8 cellular contexts compared by ENCODE assay signal in the genomic region with DNA sequence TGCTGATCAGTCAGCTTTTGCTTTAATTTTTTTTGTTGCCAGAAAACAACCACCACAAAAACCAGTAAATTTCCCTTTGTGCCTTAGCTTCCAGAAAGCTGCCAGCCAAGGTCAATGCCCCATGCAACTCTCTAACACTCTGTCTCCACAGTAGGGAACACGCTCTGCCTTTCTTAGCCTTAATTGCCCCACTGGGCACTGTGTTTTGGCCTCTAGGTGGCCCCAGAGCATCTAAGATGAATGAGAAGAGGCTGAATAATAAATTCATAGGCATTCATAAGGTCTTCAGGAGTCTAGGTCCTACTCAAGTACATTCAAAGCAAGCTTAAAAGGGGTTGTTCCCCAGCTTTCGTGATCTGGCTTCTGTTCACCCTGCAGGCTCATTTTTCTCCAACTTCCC. TPM values are rescaled to one million over a fixed set of nuclear protein-coding genes. Genes with fewer than 3 reads are reported as not detected.
DNase-seq lines count a peak whose midpoint lies in the region; ATAC-seq, FAIRE-seq and TF ChIP-seq lines count a peak whose summit lies in the region.

No MANE protein-coding gene starts in this region.

- H3K27ac Mint-ChIP-seq in natural killer cell: no peak overlapping the region

- no peaks in the 10 kb centered on the region for H3K79me2 ChIP-seq in endothelial cell of umbilical vein (ENCODE audit: control insufficient read depth, insufficient read depth, low read length)

- no peaks in the 10 kb centered on the region for H3K4me1 Mint-ChIP-seq in natural killer cell

- peaks cover 5 to 57% of the 10 kb centered on the region in 2 donors for H3K27me3 Mint-ChIP-seq in natural killer cell (ENCODE audit: low read depth in 2 of 2)

- no peaks in the 10 kb centered on the region for H3K9me3 ChIP-seq in endothelial cell of umbilical vein (replicated peaks; ENCODE audit: control insufficient read depth, insufficient read depth, low read length)

- H3K36me3 Mint-ChIP-seq in natural killer cell: no peaks in the 10 kb centered on the region

- dilution Hi-C loops in endothelial cell of umbilical vein (cut with MboI; ENCODE audit: extremely low pct_ligation_motif_present, low sequenced_read_pairs): no loop called here

- DNase-seq in AG10803 (ENCODE audit: low read depth) (peak; percentile 12), GM03348 (ENCODE audit: low spot score) (peak; percentile 40), NAMALWA (ENCODE audit: low spot score) (peak; percentile 42), endothelial cell of umbilical vein (ENCODE audit: low read depth, low spot score) (peak; percentile 0), T-helper 2 cell (no peak), natural killer cell (no peak)

- H3K27me3 ChIP-seq in endothelial cell of umbilical vein (ENCODE audit: control insufficient read depth in 2 of 2, insufficient read depth in 2 of 2, low read length in 2 of 2): no peaks in the 10 kb centered on the region

- no peak overlapping the region for H3K9ac ChIP-seq in endothelial cell of umbilical vein (replicated peaks; ENCODE audit: extremely low read depth, insufficient read depth, low read length)

- H3K9me1 ChIP-seq in endothelial cell of umbilical vein (replicated peaks; ENCODE audit: control insufficient read depth, extremely low read depth, insufficient read depth, low read length): no peaks in the 10 kb centered on the region

- H3K4me3 ChIP-seq in AG10803 (ENCODE audit: low read length) (no peak overlapping the region), endothelial cell of umbilical vein (replicated peaks in 1 of 3; ENCODE audit: insufficient read depth in 1 of 3, low read depth in 1 of 3, low read length in 3 of 3) (no peak overlapping the region)

- H3K36me3 ChIP-seq in endothelial cell of umbilical vein (ENCODE audit: control insufficient read depth in 2 of 2, extremely low read depth in 1 of 2, insufficient read depth in 2 of 2, low read length in 2 of 2): no peaks in the 10 kb centered on the region

- POLR2A ChIA-PET in endothelial cell of umbilical vein (lab: Charles Lee): no interaction called here

- FAIRE-seq in endothelial cell of umbilical vein (lab: Jason Lieb, UNC): no peak

- H2AFZ ChIP-seq in endothelial cell of umbilical vein (ENCODE audit: low read depth, low read length): no peak overlapping the region

- H3K4me1 ChIP-seq in endothelial cell of umbilical vein (ENCODE audit: control insufficient read depth, extremely low read depth, insufficient read depth, low read length): no peaks in the 10 kb centered on the region

- TF ChIP-seq CTCF in AG10803 (conservative IDR thresholded peaks at IDR 0.05; ENCODE audit: low read length) (peak; percentile 46), endothelial cell of umbilical vein (IDR thresholded peaks at IDR 0.05; ENCODE audit: extremely low read depth in 1 of 2, insufficient read depth in 1 of 2, low read depth in 1 of 2, low read length in 2 of 2) (no peak), natural killer cell (IDR thresholded peaks at IDR 0.05) (no peak)

- CTCF ChIA-PET in endothelial cell of umbilical vein (lab: Charles Lee): no interaction called here

- no peak overlapping the region for H3K27ac ChIP-seq in endothelial cell of umbilical vein (ENCODE audit: insufficient read depth, low read depth, low read length)

- no peaks in the 10 kb centered on the region for H4K20me1 ChIP-seq in endothelial cell of umbilical vein (replicated peaks; ENCODE audit: control insufficient read depth, extremely low read depth, insufficient read depth, low read length)

- H3K4me2 ChIP-seq in endothelial cell of umbilical vein (ENCODE audit: insufficient read depth, low read length): no peak overlapping the region

- no peak overlapping the region for H3K4me3 Mint-ChIP-seq in natural killer cell

- ATAC-seq in HG02642 (IDR thresholded peaks at IDR 0.05; ENCODE audit: poor library complexity, unreplicated experiment) (no peak), GM21423 (IDR thresholded peaks at IDR 0.05; ENCODE audit: unreplicated experiment) (no peak), natural killer cell (no peak)

- H3K9me3 Mint-ChIP-seq in natural killer cell: no peaks in the 10 kb centered on the region

- no TSS peak for BruUV-seq in endothelial cell of umbilical vein (replicated peaks; lab: Mats Ljungman, UMichigan)

- no peak for TF ChIP-seq POLR2A in endothelial cell of umbilical vein (IDR thresholded peaks at IDR 0.05; ENCODE audit: low read depth, low read length)

- intact Hi-C loops in endothelial cell of umbilical vein (cut with micrococcal nuclease): no loop called here
- intact Hi-C loops in natural killer cell (cut with micrococcal nuclease): no loop called here

TF ChIP-seq in endothelial cell of umbilical vein, 7 proteins besides CTCF, POLR2A, EP300 and RAD21:
- TF ChIP-seq JUN (IDR thresholded peaks at IDR 0.05; ENCODE audit: borderline replicate concordance, insufficient read depth, insufficient read length, low read depth) (no peak), POLR2AphosphoS5 (IDR thresholded peaks at IDR 0.05; ENCODE audit: insufficient read depth, low read depth, low read length) (no peak), FOS (IDR thresholded peaks at IDR 0.05; ENCODE audit: borderline replicate concordance, insufficient read depth, low read length) (no peak), MYC (IDR thresholded peaks at IDR 0.05; ENCODE audit: low read depth, low read length) (no peak), EZH2 (IDR thresholded peaks at IDR 0.05; ENCODE audit: borderline replicate concordance, low read depth, low read length, severe bottlenecking) (no peak), GATA2 (IDR thresholded peaks at IDR 0.05; ENCODE audit: insufficient read depth, insufficient read length, low read depth, low read length) (no peak)
- TF ChIP-seq, protein P1, sequence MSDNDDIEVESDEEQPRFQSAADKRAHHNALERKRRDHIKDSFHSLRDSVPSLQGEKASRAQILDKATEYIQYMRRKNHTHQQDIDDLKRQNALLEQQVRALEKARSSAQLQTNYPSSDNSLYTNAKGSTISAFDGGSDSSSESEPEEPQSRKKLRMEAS (IDR thresholded peaks at IDR 0.05; ENCODE audit: insufficient read depth, insufficient read length): no peak

RNA-seq across cellular contexts. Expression of a gene that starts 57.7 kb away (rescaled TPM):
- total RNA-seq in endothelial cell of umbilical vein (not detected in 2 replicates), natural killer cell (not detected)
- polyA plus RNA-seq in endothelial cell of umbilical vein: not detected in 2 replicates
- not detected in 2 replicates for polyA plus RNA-seq in endothelial cell of umbilical vein (2011; cell fraction: cytosol; rRNA removed)
- polyA plus RNA-seq in endothelial cell of umbilical vein (2011; cell fraction: nucleus; rRNA removed): not detected in 2 replicates
- not detected in 2 replicates for polyA plus RNA-seq in endothelial cell of umbilical vein (2012)
- not detected in 2 replicates for polyA minus RNA-seq in endothelial cell of umbilical vein
- not detected for polyA minus RNA-seq in endothelial cell of umbilical vein (2011; cell fraction: cytosol; rRNA and poly(A)+ RNA removed)
- not detected in 2 replicates for polyA minus RNA-seq in endothelial cell of umbilical vein (2011; cell fraction: nucleus; rRNA and poly(A)+ RNA removed)

Comparison
In these comparisons a context has a peak if more than half of its experiments do, and no peak if none do; other contexts are left out.
1. DNase-seq: peak in AG10803 (single experiment), GM03348 (single experiment), NAMALWA (single experiment) and endothelial cell of umbilical vein (single experiment); none in T-helper 2 cell (0 of 5) and natural killer cell (single experiment).